Comparison of ENCODE assay signal across 7 cellular contexts in genomic region chr14:58680698-58681097, GRCh38. TPM values are rescaled to one million over a fixed set of nuclear protein-coding genes. Genes with fewer than 3 reads are reported as not detected.
"Had no signal": no experiment of that assay in that cellular context is flagged by ENCODE, and none has a peak within 500 bp of the region (broad histone marks: within the 10 kb centered on the region; RNA-seq: fewer than 3 reads in every experiment).

No MANE protein-coding gene starts in this region.

- H3K36me3 Mint-ChIP-seq: IgD-negative memory B cell had no signal

- H3K9me3 Mint-ChIP-seq: IgD-negative memory B cell had no signal

- H3K4me1 Mint-ChIP-seq: IgD-negative memory B cell had no signal

- H3K27ac Mint-ChIP-seq: IgD-negative memory B cell had no signal

- ATAC-seq: HepG2, K562 had no signal

- H3K4me3 Mint-ChIP-seq: IgD-negative memory B cell had no signal

- DNase-seq: IMR-90, KBM-7 had no signal

RNA-seq across cellular contexts. Expression of gene DACT1, which starts 42.9 kb away (rescaled TPM):
- total RNA-seq: HepG2, HT-29, HT1080 had no signal
